13 cellular contexts compared by ENCODE assay signal in genomic region chr4:128031756-128032384, GRCh38.
"Had no signal": no experiment of that assay in that cellular context is flagged by ENCODE, and none has a peak within 500 bp of the region (broad histone marks: within the 10 kb centered on the region; RNA-seq: fewer than 3 reads in every experiment).

No MANE protein-coding gene starts in this region.

- H3K27me3 ChIP-seq: adrenal gland, neutrophil had no signal

- H3K9ac ChIP-seq: parathyroid adenoma had no signal

- H3K4me1 ChIP-seq: adrenal gland, parathyroid adenoma had no signal

- H3K27ac ChIP-seq: adrenal gland, neutrophil, parathyroid adenoma had no signal

- H3K9me3 ChIP-seq: adrenal gland, neutrophil had no signal

- H3K4me3 ChIP-seq: adrenal gland had no signal

- DNase-seq: activated CD4-positive, alpha-beta T cell treated with anti-CD3 and anti-CD28 coated beads, Interleukin-2, amount 50 U/mL, for 4 hours; activated CD4-positive, CD25-positive, alpha-beta regulatory T cell treated with anti-CD3 and anti-CD28 coated beads, Interleukin-2, amount 50 U/mL, for 72 hours; activated naive CD4-positive, alpha-beta T cell treated with anti-CD3 and anti-CD28 coated beads for 36 hours; activated T-cell treated with anti-CD3 and anti-CD28 coated beads for 4 hours; adrenal gland; erythroblast; hypothalamus; left ventricle myocardium superior; mesenchymal stem cell; naive thymus-derived CD8-positive, alpha-beta T cell; T1000 had no signal
